ENCODE assay signal across 23 cellular contexts in the genomic region with DNA sequence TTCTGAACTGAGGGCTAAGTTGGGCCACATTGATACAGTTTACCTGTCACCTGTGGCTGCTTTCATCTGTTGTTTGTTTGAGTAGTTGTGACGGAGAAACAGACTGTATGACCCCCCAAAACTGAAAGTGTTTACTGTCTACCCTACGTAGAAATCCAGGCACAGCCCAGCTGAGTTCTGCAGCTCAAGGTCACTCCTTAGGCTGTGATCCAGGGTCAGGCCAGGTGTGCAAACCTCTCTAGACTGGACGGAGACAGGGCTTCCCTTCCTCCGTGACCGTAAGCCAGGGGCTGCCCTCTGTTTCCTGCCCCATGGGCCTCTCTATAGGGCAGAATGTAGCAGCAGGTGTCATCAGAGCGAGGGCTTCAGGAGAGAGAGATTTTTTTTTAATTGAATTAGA.
DNase-seq lines count a peak whose midpoint lies in the region; ATAC-seq and TF ChIP-seq lines count a peak whose summit lies in the region.
"Had no signal": no experiment of that assay in that cellular context is flagged by ENCODE, and none has a peak within 500 bp of the region (broad histone marks: within the 10 kb centered on the region; RNA-seq: fewer than 3 reads in every experiment).

No MANE protein-coding gene starts in this region.

- H3K27me3 ChIP-seq in MM.1S (replicated peaks; ENCODE audit: insufficient read depth, low read length) (no peaks in the 10 kb centered on the region), endodermal cell (ENCODE audit: control insufficient read depth, insufficient read depth, low read length, poor library complexity, severe bottlenecking) (no peaks in the 10 kb centered on the region), prostate gland (replicated peaks; ENCODE audit: insufficient read depth) (no peaks in the 10 kb centered on the region), stomach (no peaks in the 10 kb centered on the region)
- H3K27me3 ChIP-seq: ascending aorta, neural progenitor cell had no signal

- H3K36me3 ChIP-seq in MM.1S (replicated peaks; ENCODE audit: insufficient read depth, low read length) (peaks cover 4% of the 10 kb centered on the region; the same call in 1 of the 2 replicates), endodermal cell (ENCODE audit: control insufficient read depth, insufficient read depth, low read length) (peaks cover 73% of the 10 kb centered on the region), prostate gland (peaks cover 6 to 7% of the 10 kb centered on the region in 2 donors), stomach (peaks cover 28 to 100% (median 97%) of the 10 kb centered on the region in 4 donors)

- H3K79me2 ChIP-seq in MM.1S (ENCODE audit: low read length) = no peaks in the 10 kb centered on the region

- no peaks in the 10 kb centered on the region for H3K9me3 Mint-ChIP-seq in endodermal cell
- H3K9me3 Mint-ChIP-seq: activated naive CD4-positive, alpha-beta T cell treated with anti-CD3 and anti-CD28 coated beads, Interleukin-2, amount 50 U/mL, for 72 hours; central memory CD8-positive, alpha-beta T cell; neural progenitor cell had no signal

- H3K27ac Mint-ChIP-seq in endodermal cell = peak overlapping the region; percentile 57
- H3K27ac Mint-ChIP-seq: activated CD8-positive, alpha-beta T cell treated with anti-CD3 and anti-CD28 coated beads, Interleukin-2, amount 10 ng/mL, durations not matched to agents 7 days and 5 days; activated naive CD4-positive, alpha-beta T cell treated with anti-CD3 and anti-CD28 coated beads, Interleukin-2, amount 50 U/mL, for 72 hours had no signal

- 90 to 93% methylated on average over 2 to 6 of the region's 6 CpGs for WGBS in endodermal cell (ENCODE audit: insufficient coverage in 1 of 2, insufficient read length in 1 of 2), 2 experiments
- 62% methylated on average over 6 of the region's 6 CpGs for WGBS in prostate gland
- WGBS in stomach, 5 donors = 71 to 78% (median 76%) methylated on average over 6 of the region's 6 CpGs

- no peaks in the 10 kb centered on the region for H3K9me2 ChIP-seq in MM.1S (replicated peaks; ENCODE audit: insufficient read depth, low read length)

- H3F3A ChIP-seq in MM.1S (ENCODE audit: insufficient read depth, low read length) = no peaks in the 10 kb centered on the region

- H3K4me3 ChIP-seq in MM.1S (ENCODE audit: low read length) = no peak overlapping the region
- no peak overlapping the region for H3K4me3 ChIP-seq in endodermal cell (ENCODE audit: low read length)
- H3K4me3 ChIP-seq in prostate gland = no peak overlapping the region
- H3K4me3 ChIP-seq in stomach = no peak overlapping the region
- H3K4me3 ChIP-seq: ascending aorta, lung, neural progenitor cell had no signal

- no peaks in the 10 kb centered on the region for H4K20me1 ChIP-seq in MM.1S (ENCODE audit: insufficient read depth, low read length)

- intact Hi-C loops in prostate gland (cut with DNase I) (no loop called here), stomach (cut with DNase I; ENCODE audit: low total_unique reads) (no loop called here)

- H3K9me3 ChIP-seq in MM.1S (replicated peaks; ENCODE audit: insufficient read depth, low read length) (no peaks in the 10 kb centered on the region), endodermal cell (ENCODE audit: control insufficient read depth, low read length) (no peaks in the 10 kb centered on the region), prostate gland (no peaks in the 10 kb centered on the region), stomach (no peaks in the 10 kb centered on the region)
- H3K9me3 ChIP-seq: ascending aorta had no signal

- TF ChIP-seq EP300 in stomach (IDR thresholded peaks at IDR 0.05) = no peak

- peaks cover 64% of the 10 kb centered on the region for H3K36me3 Mint-ChIP-seq in endodermal cell (ENCODE audit: low read depth)
- H3K36me3 Mint-ChIP-seq: activated naive CD4-positive, alpha-beta T cell treated with anti-CD3 and anti-CD28 coated beads, Interleukin-2, amount 50 U/mL, for 72 hours had no signal

- no peak for TF ChIP-seq POLR2A in prostate gland (IDR thresholded peaks at IDR 0.05)
- no peak for TF ChIP-seq POLR2A in stomach (IDR thresholded peaks at IDR 0.05)

- H2AFZ ChIP-seq in MM.1S (ENCODE audit: low read length) = no peak overlapping the region
- H2AFZ ChIP-seq: neural progenitor cell had no signal

- TF ChIP-seq CTCF in MM.1S (IDR thresholded peaks at IDR 0.05; ENCODE audit: low read length) (no peak), endodermal cell (conservative IDR thresholded peaks at IDR 0.05) (no peak), prostate gland (IDR thresholded peaks at IDR 0.05) (no peak), stomach (IDR thresholded peaks at IDR 0.05) (no peak)

- H3K4me2 ChIP-seq in MM.1S (ENCODE audit: low read depth, low read length) = 0 out of 2 replicates have a peak overlapping the region, but pooled peaks have one; percentile 16
- H3K4me2 ChIP-seq: neural progenitor cell had no signal

- H3K27me3 Mint-ChIP-seq in endodermal cell (ENCODE audit: insufficient read depth) = no peaks in the 10 kb centered on the region
- H3K27me3 Mint-ChIP-seq: central memory CD8-positive, alpha-beta T cell had no signal

- peak; percentile 47 for DNase-seq in MM.1S
- DNase-seq in endodermal cell = no peak
- DNase-seq in prostate gland (ENCODE audit: low spot score) = no peak
- no peak for DNase-seq in stomach
- DNase-seq in hypothalamus (lab: John Stamatoyannopoulos, UW) = no peak
- no peak for DNase-seq in dermis blood vessel endothelial cell
- DNase-seq: activated CD4-positive, alpha-beta T cell treated with anti-CD3 and anti-CD28 coated beads for 1 hour; activated CD8-positive, alpha-beta T cell treated with anti-CD3 and anti-CD28 coated beads, Interleukin-2, amount 10 ng/mL, durations not matched to agents 7 days and 5 days; activated T-cell treated with anti-CD3 and anti-CD28 coated beads, Interleukin-2, amount 50 U/mL, for 48 hours; foreskin melanocyte; KG1; NCI-H1694; NCI-H2171; NCI-H524 treated with DMSO at 0.1 percent for 48 hours; OCI-M1; SIG-M5 had no signal

- no peak overlapping the region for H3K4me3 Mint-ChIP-seq in endodermal cell
- H3K4me3 Mint-ChIP-seq: activated CD8-positive, alpha-beta T cell treated with anti-CD3 and anti-CD28 coated beads, Interleukin-2, amount 10 ng/mL, durations not matched to agents 7 days and 5 days; CD14-positive monocyte; central memory CD8-positive, alpha-beta T cell; neural progenitor cell had no signal

- H3K9ac ChIP-seq in MM.1S (ENCODE audit: low read length) (peak overlapping the region; percentile 26; the same call in 1 of the 2 replicates), endodermal cell (ENCODE audit: extremely low read depth, low read length, poor library complexity, severe bottlenecking) (no peak overlapping the region)
- H3K9ac ChIP-seq: neural progenitor cell had no signal

- no peaks in the 10 kb centered on the region for H3K4me1 ChIP-seq in MM.1S (ENCODE audit: low read length)
- no peaks in the 10 kb centered on the region for H3K4me1 ChIP-seq in endodermal cell (ENCODE audit: control insufficient read depth, insufficient read depth, low read length)
- no peaks in the 10 kb centered on the region for H3K4me1 ChIP-seq in prostate gland (replicated peaks)
- H3K4me1 ChIP-seq in stomach = peaks cover 0 to 6% (median 0%) of the 10 kb centered on the region in 4 donors
- H3K4me1 ChIP-seq: ascending aorta had no signal

- peaks cover 4% of the 10 kb centered on the region for H3K4me1 Mint-ChIP-seq in endodermal cell
- H3K4me1 Mint-ChIP-seq: CD14-positive monocyte; central memory CD8-positive, alpha-beta T cell had no signal

- ATAC-seq in GM19455 (IDR thresholded peaks at IDR 0.05; ENCODE audit: unreplicated experiment) = peak; percentile 64
- ATAC-seq: activated CD8-positive, alpha-beta T cell treated with anti-CD3 and anti-CD28 coated beads, Interleukin-2, amount 10 ng/mL, durations not matched to agents 7 days and 5 days; activated naive CD4-positive, alpha-beta T cell treated with anti-CD3 and anti-CD28 coated beads, Interleukin-2, amount 50 U/mL, for 72 hours had no signal

- H3K27ac ChIP-seq in MM.1S (ENCODE audit: low read length) = peak overlapping the region; percentile 51; the same call in 1 of the 2 replicates
- H3K27ac ChIP-seq in endodermal cell (ENCODE audit: low read depth, low read length) = no peak overlapping the region
- peak overlapping the region; percentile 62 to 63 for H3K27ac ChIP-seq in prostate gland
- no peak overlapping the region for H3K27ac ChIP-seq in stomach
- H3K27ac ChIP-seq: ascending aorta, neural progenitor cell had no signal

Comparison
In these comparisons a context has a peak if more than half of its experiments do, and no peak if none do; other contexts are left out.
1. H3K27ac ChIP-seq: peak in MM.1S (single experiment) and prostate gland (2 of 2); none in endodermal cell (single experiment) and stomach (0 of 5).